ENCODE assay signal across 10 cellular contexts in the genomic region with DNA sequence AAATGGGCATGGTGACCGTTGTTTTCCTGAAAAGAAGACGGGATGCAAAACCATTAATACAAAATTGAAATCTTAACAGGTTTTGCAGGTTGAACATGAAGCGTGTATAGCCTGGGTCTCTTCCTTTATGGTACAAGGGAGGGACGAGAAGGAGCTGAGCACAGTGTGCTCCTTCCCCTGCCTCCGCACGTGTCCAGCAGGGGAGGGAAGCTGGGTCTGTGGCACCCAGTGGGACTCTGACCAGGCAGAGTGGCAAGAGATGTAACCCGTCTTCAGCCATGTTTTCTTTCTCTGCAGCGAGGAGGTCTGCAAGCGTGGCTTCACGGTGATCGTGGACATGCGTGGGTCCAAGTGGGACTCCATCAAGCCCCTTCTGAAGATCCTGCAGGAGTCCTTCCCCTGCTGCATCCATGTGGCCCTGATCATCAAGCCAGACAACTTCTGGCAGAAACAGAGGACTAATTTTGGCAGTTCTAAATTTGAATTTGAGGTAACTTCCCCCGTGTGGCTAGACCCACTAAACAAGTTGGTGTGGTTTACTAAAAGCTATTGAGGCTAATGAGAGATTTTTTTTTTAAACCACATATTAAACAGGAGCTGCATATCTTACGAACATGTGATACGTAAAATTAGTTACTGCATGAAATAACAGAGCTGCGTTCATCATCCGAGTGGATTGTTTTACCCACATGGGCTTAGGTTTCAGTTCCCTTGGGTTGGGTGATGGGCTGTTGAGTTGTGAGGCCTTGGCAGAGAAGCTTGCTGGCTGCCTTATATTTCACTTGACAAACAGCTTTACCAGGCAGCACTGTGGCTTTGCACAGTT.
DNase-seq lines count a peak whose midpoint lies in the region; ATAC-seq, FAIRE-seq and TF ChIP-seq lines count a peak whose summit lies in the region.
"Had no signal": no experiment of that assay in that cellular context is flagged by ENCODE, and none has a peak within 500 bp of the region (broad histone marks: within the 10 kb centered on the region; RNA-seq: fewer than 3 reads in every experiment).

No MANE protein-coding gene starts in this region.

- ATAC-seq in GM19395 (IDR thresholded peaks at IDR 0.05; ENCODE audit: unreplicated experiment) (peak; percentile 90), HG03025 (IDR thresholded peaks at IDR 0.05; ENCODE audit: low FRiP score, unreplicated experiment) (peak; percentile 74), left lobe of liver (no peak)
- ATAC-seq: gastroesophageal sphincter had no signal

- TF ChIP-seq POLR2A in testis (IDR thresholded peaks at IDR 0.05): no peak

- no peaks in the 10 kb centered on the region for H3K27me3 ChIP-seq in BLaER1
- H3K27me3 ChIP-seq in testis: no peaks in the 10 kb centered on the region
- H3K27me3 ChIP-seq: gastroesophageal sphincter had no signal

- intact Hi-C loops in testis (cut with DNase I; ENCODE audit: low total_unique reads): no loop called here

- H3K36me3 ChIP-seq in BLaER1 (peaks cover 72% of the 10 kb centered on the region), testis (ENCODE audit: low read depth, missing control alignments) (no peaks in the 10 kb centered on the region)

- H3K4me3 ChIP-seq in BLaER1 (no peak overlapping the region), testis (no peak overlapping the region)
- H3K4me3 ChIP-seq: gastroesophageal sphincter had no signal

- 82 to 95% methylated on average over 17 of the region's 17 CpGs for WGBS in testis, 2 donors

- peaks cover 57% of the 10 kb centered on the region for H4K20me1 ChIP-seq in BLaER1

- H3K27ac ChIP-seq in BLaER1 (peak overlapping the region; percentile 58; the same call in 1 of the 2 replicates), testis (no peak overlapping the region)
- H3K27ac ChIP-seq: gastroesophageal sphincter had no signal

- peak overlapping the region; percentile 74 for H3K4me2 ChIP-seq in BLaER1

- no peaks in the 10 kb centered on the region for H3K9me3 ChIP-seq in BLaER1
- no peaks in the 10 kb centered on the region for H3K9me3 ChIP-seq in testis
- H3K9me3 ChIP-seq: gastroesophageal sphincter had no signal

- peak; percentile 87 for DNase-seq in NOMO-1 treated with DMSO at 0.1 percent for 48 hours (lab: John Stamatoyannopoulos, UW; ENCODE audit: unreplicated experiment)
- no peak for DNase-seq in activated effector memory CD4-positive, alpha-beta T cell treated with anti-CD3 and anti-CD28 coated beads, Interleukin-2, amount 50 U/mL, for 16 hours
- DNase-seq in testis: no peak
- DNase-seq in left lobe of liver (ENCODE audit: low spot score): no peak
- DNase-seq in RCC 7860 (ENCODE audit: low spot score): no peak
- DNase-seq: occipital lobe had no signal

- H3K9ac ChIP-seq in BLaER1: no peak overlapping the region; the same call in 1 of the 2 replicates

- no peak for FAIRE-seq in RCC 7860 (lab: Jason Lieb, UNC)

- TF ChIP-seq CTCF in testis (IDR thresholded peaks at IDR 0.05): no peak

- H3K4me1 ChIP-seq in BLaER1 (peaks cover 39% of the 10 kb centered on the region), testis (no peaks in the 10 kb centered on the region)
